Comparison of ENCODE assay signal across 21 cellular contexts in genomic region chrX:54386314-54386713, GRCh38.
"Had no signal": no experiment of that assay in that cellular context is flagged by ENCODE, and none has a peak within 500 bp of the region (broad histone marks: within the 10 kb centered on the region; RNA-seq: fewer than 3 reads in every experiment).

No MANE protein-coding gene starts in this region.

- H3K4me3 ChIP-seq: mucosa of descending colon, neural progenitor cell, prostate gland, right lobe of liver, testis, upper lobe of left lung had no signal

- H3K36me3 Mint-ChIP-seq: activated CD4-positive, alpha-beta memory T cell treated with anti-CD3 and anti-CD28 coated beads for 36 hours; activated naive CD4-positive, alpha-beta T cell treated with anti-CD3 and anti-CD28 coated beads, Interleukin-2, amount 10 ng/mL, durations not matched to agents 7 days and 5 days; naive B cell; neural progenitor cell; stimulated activated memory B cell treated with anti-CD40 and anti-IgM and Interleukin-4, amounts not matched to agents 10 μg/mL and 1 μg/mL and 100 μg/mL, for 72 hours had no signal

- H3K27ac ChIP-seq: epithelial cell of prostate, neural progenitor cell, prostate gland, right lobe of liver, testis, upper lobe of left lung had no signal

- H3K4me1 Mint-ChIP-seq: activated CD4-positive, alpha-beta T cell treated with anti-CD3 and anti-CD28 coated beads for 36 hours; activated naive CD4-positive, alpha-beta T cell treated with anti-CD3 and anti-CD28 coated beads, Interleukin-2, amount 10 ng/mL, durations not matched to agents 7 days and 5 days; activated naive CD8-positive, alpha-beta T cell treated with anti-CD3 and anti-CD28 coated beads, Interleukin-2, amount 50 U/mL, for 24 hours; naive B cell; stimulated activated memory B cell treated with anti-CD40 and anti-IgM and Interleukin-4, amounts not matched to agents 10 μg/mL and 1 μg/mL and 100 μg/mL, for 72 hours had no signal

- H3K4me3 Mint-ChIP-seq: activated CD4-positive, alpha-beta memory T cell treated with anti-CD3 and anti-CD28 coated beads for 36 hours; activated CD4-positive, alpha-beta T cell treated with anti-CD3 and anti-CD28 coated beads for 36 hours; activated naive CD4-positive, alpha-beta T cell treated with anti-CD3 and anti-CD28 coated beads, Interleukin-2, amount 10 ng/mL, durations not matched to agents 7 days and 5 days; activated naive CD8-positive, alpha-beta T cell treated with anti-CD3 and anti-CD28 coated beads, Interleukin-2, amount 50 U/mL, for 24 hours; activated T-cell treated with anti-CD3 and anti-CD28 coated beads, Interleukin-2, amount 50 U/mL, for 24 hours; effector memory CD8-positive, alpha-beta T cell; naive B cell; neural progenitor cell; stimulated activated memory B cell treated with anti-CD40 and anti-IgM and Interleukin-4, amounts not matched to agents 10 μg/mL and 1 μg/mL and 100 μg/mL, for 72 hours; T-helper 2 cell treated with Interferon-gamma antibody and Interleukin-4, amounts not matched to agents 5 μg/mL and 100 μg/mL, for 36 hours had no signal

- H3K9me3 Mint-ChIP-seq: activated CD4-positive, alpha-beta memory T cell treated with anti-CD3 and anti-CD28 coated beads for 36 hours; activated naive CD4-positive, alpha-beta T cell treated with anti-CD3 and anti-CD28 coated beads, Interleukin-2, amount 10 ng/mL, durations not matched to agents 7 days and 5 days; activated naive CD8-positive, alpha-beta T cell treated with anti-CD3 and anti-CD28 coated beads, Interleukin-2, amount 50 U/mL, for 24 hours; activated T-cell treated with anti-CD3 and anti-CD28 coated beads, Interleukin-2, amount 50 U/mL, for 24 hours; activated T-helper 2 cell treated with anti-CD3 and anti-CD28 coated beads, Interferon-gamma antibody, Interleukin-2, Interleukin-4, amounts not matched to agents 10 μg/mL and 5 μg/mL and 100 μg/mL, durations not matched to agents 14 hours and 24 hours and 36 hours; effector memory CD8-positive, alpha-beta T cell; stimulated activated memory B cell treated with anti-CD40 and anti-IgM and Interleukin-4, amounts not matched to agents 10 μg/mL and 1 μg/mL and 100 μg/mL, for 72 hours; T-helper 2 cell treated with Interferon-gamma antibody and Interleukin-4, amounts not matched to agents 5 μg/mL and 100 μg/mL, for 36 hours had no signal

- H3K27me3 Mint-ChIP-seq: activated CD4-positive, alpha-beta memory T cell treated with anti-CD3 and anti-CD28 coated beads for 36 hours; activated CD4-positive, alpha-beta T cell treated with anti-CD3 and anti-CD28 coated beads for 36 hours; activated naive CD4-positive, alpha-beta T cell treated with anti-CD3 and anti-CD28 coated beads, Interleukin-2, amount 10 ng/mL, durations not matched to agents 7 days and 5 days; activated naive CD8-positive, alpha-beta T cell treated with anti-CD3 and anti-CD28 coated beads, Interleukin-2, amount 50 U/mL, for 24 hours; activated T-cell treated with anti-CD3 and anti-CD28 coated beads, Interleukin-2, amount 50 U/mL, for 24 hours; effector memory CD8-positive, alpha-beta T cell; naive B cell; stimulated activated memory B cell treated with anti-CD40 and anti-IgM and Interleukin-4, amounts not matched to agents 10 μg/mL and 1 μg/mL and 100 μg/mL, for 72 hours had no signal

- DNase-seq: activated CD4-positive, alpha-beta memory T cell treated with anti-CD3 and anti-CD28 coated beads for 36 hours; activated CD4-positive, alpha-beta T cell treated with anti-CD3 and anti-CD28 coated beads for 36 hours; activated naive CD4-positive, alpha-beta T cell treated with anti-CD3 and anti-CD28 coated beads, Interleukin-2, amount 10 ng/mL, durations not matched to agents 7 days and 5 days; activated naive CD8-positive, alpha-beta T cell treated with anti-CD3 and anti-CD28 coated beads, Interleukin-2, amount 50 U/mL, for 24 hours; activated T-cell treated with anti-CD3 and anti-CD28 coated beads, Interleukin-2, amount 50 U/mL, for 24 hours; effector memory CD8-positive, alpha-beta T cell; foreskin melanocyte; left ventricle myocardium superior; mucosa of descending colon; naive B cell; right lobe of liver; SK-N-SH; stimulated activated CD4-positive, alpha-beta T cell treated with anti-CD3 and anti-CD28 coated beads, Interleukin-4, amount 100 ng/mL, for 4 hours; testis; upper lobe of left lung had no signal

- ATAC-seq: activated CD4-positive, alpha-beta T cell treated with anti-CD3 and anti-CD28 coated beads for 36 hours; activated naive CD8-positive, alpha-beta T cell treated with anti-CD3 and anti-CD28 coated beads, Interleukin-2, amount 50 U/mL, for 24 hours; effector memory CD8-positive, alpha-beta T cell; left ventricle myocardium superior; mucosa of descending colon; right lobe of liver; stimulated activated memory B cell treated with anti-CD40 and anti-IgM and Interleukin-4, amounts not matched to agents 10 μg/mL and 1 μg/mL and 100 μg/mL, for 72 hours had no signal

- H3K27ac Mint-ChIP-seq: activated CD4-positive, alpha-beta memory T cell treated with anti-CD3 and anti-CD28 coated beads for 36 hours; activated CD4-positive, alpha-beta T cell treated with anti-CD3 and anti-CD28 coated beads for 36 hours; activated naive CD4-positive, alpha-beta T cell treated with anti-CD3 and anti-CD28 coated beads, Interleukin-2, amount 10 ng/mL, durations not matched to agents 7 days and 5 days; activated naive CD8-positive, alpha-beta T cell treated with anti-CD3 and anti-CD28 coated beads, Interleukin-2, amount 50 U/mL, for 24 hours; activated T-cell treated with anti-CD3 and anti-CD28 coated beads, Interleukin-2, amount 50 U/mL, for 24 hours; activated T-helper 2 cell treated with anti-CD3 and anti-CD28 coated beads, Interferon-gamma antibody, Interleukin-2, Interleukin-4, amounts not matched to agents 10 μg/mL and 5 μg/mL and 100 μg/mL, durations not matched to agents 14 hours and 24 hours and 36 hours; effector memory CD8-positive, alpha-beta T cell; naive B cell; neural progenitor cell; stimulated activated memory B cell treated with anti-CD40 and anti-IgM and Interleukin-4, amounts not matched to agents 10 μg/mL and 1 μg/mL and 100 μg/mL, for 72 hours; T-helper 2 cell treated with Interferon-gamma antibody and Interleukin-4, amounts not matched to agents 5 μg/mL and 100 μg/mL, for 36 hours had no signal

- H3K36me3 ChIP-seq: neural progenitor cell, prostate gland, right lobe of liver, upper lobe of left lung had no signal

- H3K27me3 ChIP-seq: neural progenitor cell, right lobe of liver, testis, upper lobe of left lung had no signal
